Comparison of ENCODE assay signal across 10 cellular contexts in the genomic region with DNA sequence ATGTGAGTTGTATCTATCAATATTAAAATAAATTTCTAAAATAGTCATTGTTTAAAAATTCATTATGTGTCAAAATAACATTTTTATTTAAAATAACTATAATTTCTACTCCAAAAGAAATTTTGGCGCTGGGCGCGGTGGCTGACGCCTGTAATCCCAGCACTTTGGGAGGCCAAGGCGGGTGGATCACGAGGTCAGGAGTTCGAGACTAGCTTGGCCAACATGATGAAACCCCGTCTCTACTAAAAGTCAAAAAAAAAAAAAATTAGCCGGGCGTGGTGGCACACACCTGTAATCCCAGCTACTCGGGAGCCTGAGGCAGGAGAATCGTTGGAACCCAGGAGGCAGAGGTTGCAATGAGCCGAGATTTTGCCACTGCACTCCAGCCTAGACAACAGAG. TPM values are rescaled to one million over a fixed set of nuclear protein-coding genes. Genes with fewer than 3 reads are reported as not detected.
"Had no signal": no experiment of that assay in that cellular context is flagged by ENCODE, and none has a peak within 500 bp of the region (broad histone marks: within the 10 kb centered on the region; RNA-seq: fewer than 3 reads in every experiment).

No MANE protein-coding gene starts in this region.

RNA-seq across cellular contexts. Expression of gene SLC6A16, which starts 0.8 kb away (rescaled TPM):
- total RNA-seq: PC-3 had no signal

RNA-seq across cellular contexts. Expression of gene CD37, which starts 9.4 kb away (rescaled TPM):
- total RNA-seq: M059J, PC-3, SK-MEL-5 had no signal

RNA-seq across cellular contexts. Expression of gene TEAD2, which starts 36.5 kb away (rescaled TPM):
- total RNA-seq: activated CD4-positive, alpha-beta memory T cell treated with anti-CD3 and anti-CD28 coated beads, Interleukin-2, amount 10 ng/mL, durations not matched to agents 7 days and 5 days; activated CD8-positive, alpha-beta memory T cell treated with anti-CD3 and anti-CD28 coated beads for 36 hours; activated naive CD8-positive, alpha-beta T cell treated with anti-CD3 and anti-CD28 coated beads for 36 hours; activated T-cell treated with anti-CD3 and anti-CD28 coated beads, Interleukin-2, amount 50 U/mL, for 72 hours had no signal

RNA-seq across cellular contexts. Expression of gene DKKL1, which starts 37.9 kb away (rescaled TPM):
- total RNA-seq: activated CD4-positive, alpha-beta memory T cell treated with anti-CD3 and anti-CD28 coated beads, Interleukin-2, amount 10 ng/mL, durations not matched to agents 7 days and 5 days; activated CD8-positive, alpha-beta memory T cell treated with anti-CD3 and anti-CD28 coated beads for 36 hours; activated naive CD8-positive, alpha-beta T cell treated with anti-CD3 and anti-CD28 coated beads for 36 hours; activated T-cell treated with anti-CD3 and anti-CD28 coated beads, Interleukin-2, amount 50 U/mL, for 72 hours; activated T-helper 17 cell treated with anti-CD3 and anti-CD28 coated beads, Interleukin-2, amount 50 U/mL, for 72 hours; M059J; Right ventricle myocardium inferior had no signal
- polyA plus RNA-seq: aorta had no signal
